24 cellular contexts compared by ENCODE assay signal in genomic region chr20:7264137-7264536, GRCh38.
"Had no signal": no experiment of that assay in that cellular context is flagged by ENCODE, and none has a peak within 500 bp of the region (broad histone marks: within the 10 kb centered on the region; RNA-seq: fewer than 3 reads in every experiment).

No MANE protein-coding gene starts in this region.

- H3K4me3 Mint-ChIP-seq: activated CD8-positive, alpha-beta T cell treated with anti-CD3 and anti-CD28 coated beads, Interleukin-2, amount 10 ng/mL, durations not matched to agents 7 days and 5 days; activated naive CD4-positive, alpha-beta T cell treated with anti-CD3 and anti-CD28 coated beads, Interleukin-2, amount 50 U/mL, for 24 hours; activated T-cell treated with anti-CD3 and anti-CD28 coated beads, Interleukin-2, amount 50 U/mL, for 24 hours; activated T-helper 1 cell treated with anti-CD3 and anti-CD28 coated beads, Interleukin-12 subunit alpha, Interleukin-12 subunit beta, Interleukin-2, Interleukin-4 antibody, amounts not matched to agents 30 ng/mL and 10 ng/mL and 1 ng/mL, durations not matched to agents 14 hours and 24 hours and 36 hours; central memory CD8-positive, alpha-beta T cell; T-helper 1 cell treated with Interleukin-12 subunit alpha and Interleukin-12 subunit beta and Interleukin-4 antibody, amounts not matched to agents 30 μg/mL and 1 μg/mL, for 36 hours had no signal

- H3K27ac Mint-ChIP-seq: activated CD8-positive, alpha-beta T cell treated with anti-CD3 and anti-CD28 coated beads, Interleukin-2, amount 10 ng/mL, durations not matched to agents 7 days and 5 days; activated naive CD4-positive, alpha-beta T cell treated with anti-CD3 and anti-CD28 coated beads, Interleukin-2, amount 50 U/mL, for 24 hours; activated T-cell treated with anti-CD3 and anti-CD28 coated beads, Interleukin-2, amount 50 U/mL, for 24 hours; activated T-helper 1 cell treated with anti-CD3 and anti-CD28 coated beads, Interleukin-12 subunit alpha, Interleukin-12 subunit beta, Interleukin-2, Interleukin-4 antibody, amounts not matched to agents 30 ng/mL and 10 ng/mL and 1 ng/mL, durations not matched to agents 14 hours and 24 hours and 36 hours; T-helper 1 cell treated with Interleukin-12 subunit alpha and Interleukin-12 subunit beta and Interleukin-4 antibody, amounts not matched to agents 30 μg/mL and 1 μg/mL, for 36 hours had no signal

- H3K4me1 Mint-ChIP-seq: activated naive CD4-positive, alpha-beta T cell treated with anti-CD3 and anti-CD28 coated beads, Interleukin-2, amount 50 U/mL, for 24 hours; central memory CD8-positive, alpha-beta T cell had no signal

- H3K9me3 Mint-ChIP-seq: activated T-helper 1 cell treated with anti-CD3 and anti-CD28 coated beads, Interleukin-12 subunit alpha, Interleukin-12 subunit beta, Interleukin-2, Interleukin-4 antibody, amounts not matched to agents 30 ng/mL and 10 ng/mL and 1 ng/mL, durations not matched to agents 14 hours and 24 hours and 36 hours; central memory CD8-positive, alpha-beta T cell had no signal

- H3K36me3 Mint-ChIP-seq: activated naive CD4-positive, alpha-beta T cell treated with anti-CD3 and anti-CD28 coated beads, Interleukin-2, amount 50 U/mL, for 24 hours had no signal

- ATAC-seq: activated CD8-positive, alpha-beta T cell treated with anti-CD3 and anti-CD28 coated beads, Interleukin-2, amount 10 ng/mL, durations not matched to agents 7 days and 5 days; Panc1 had no signal

- H3K27me3 Mint-ChIP-seq: activated naive CD4-positive, alpha-beta T cell treated with anti-CD3 and anti-CD28 coated beads, Interleukin-2, amount 50 U/mL, for 24 hours; activated T-cell treated with anti-CD3 and anti-CD28 coated beads, Interleukin-2, amount 50 U/mL, for 24 hours; central memory CD8-positive, alpha-beta T cell had no signal

- DNase-seq: activated CD4-positive, alpha-beta T cell treated with anti-CD3 and anti-CD28 coated beads for 48 hours; activated CD4-positive, alpha-beta T cell treated with anti-CD3 and anti-CD28 coated beads, Interleukin-2, amount 50 U/mL, for 4 hours; activated CD4-positive, CD25-positive, alpha-beta regulatory T cell treated with anti-CD3 and anti-CD28 coated beads, Interleukin-2, amount 50 U/mL, for 72 hours; activated CD8-positive, alpha-beta memory T cell treated with anti-CD3 and anti-CD28 coated beads, Interleukin-2, amount 50 U/mL, for 48 hours; activated CD8-positive, alpha-beta T cell treated with anti-CD3 and anti-CD28 coated beads, Interleukin-2, amount 10 ng/mL, durations not matched to agents 7 days and 5 days; activated effector memory CD4-positive, alpha-beta T cell treated with Interleukin-2 at 50 U/mL for 16 hours; activated naive CD4-positive, alpha-beta T cell; activated T-cell treated with anti-CD3 and anti-CD28 coated beads, Interleukin-2, amount 50 U/mL, for 24 hours; aorta; MM.1S; NCI-H1105; NCI-H1436; NCI-H1694 treated with DMSO at 0.1 percent for 48 hours; NCI-H2029 treated with DMSO at 0.1 percent for 48 hours; NCI-H345; NCI-H510A; NCI-H526 treated with DMSO at 0.1 percent for 48 hours; NCI-H82; SHP77 treated with DMSO at 0.1 percent for 48 hours had no signal
